In genomic region chr19:2144190-2144589, GRCh38 we compare ENCODE assay signal across 29 cellular contexts.
"Had no signal": no experiment of that assay in that cellular context is flagged by ENCODE, and none has a peak within 500 bp of the region (broad histone marks: within the 10 kb centered on the region; RNA-seq: fewer than 3 reads in every experiment).

No MANE protein-coding gene starts in this region.

- H3K36me3 ChIP-seq: right atrium auricular region had no signal

- ATAC-seq: activated CD4-positive, CD25-positive, alpha-beta regulatory T cell treated with anti-CD3 and anti-CD28 coated beads, Interleukin-2, amount 50 U/mL, for 24 hours had no signal

- H3K27ac Mint-ChIP-seq: activated naive CD4-positive, alpha-beta T cell treated with anti-CD3 and anti-CD28 coated beads, Interleukin-2, amount 10 ng/mL, durations not matched to agents 7 days and 5 days; activated T-helper 1 cell treated with anti-CD3 and anti-CD28 coated beads, Interleukin-12 subunit alpha, Interleukin-12 subunit beta, Interleukin-2, Interleukin-4 antibody, amounts not matched to agents 30 ng/mL and 10 ng/mL and 1 ng/mL, durations not matched to agents 14 hours and 24 hours and 36 hours; nephron had no signal

- DNase-seq: activated CD4-positive, alpha-beta T cell treated with anti-CD3 and anti-CD28 coated beads for 48 hours; activated CD4-positive, alpha-beta T cell treated with anti-CD3 and anti-CD28 coated beads, Interleukin-2, amount 50 U/mL, for 48 hours; activated CD8-positive, alpha-beta memory T cell treated with anti-CD3 and anti-CD28 coated beads, Interleukin-2, amount 50 U/mL, for 4 hours; activated gamma-delta T cell; activated naive CD4-positive, alpha-beta T cell treated with anti-CD3 and anti-CD28 coated beads, Interleukin-2, amount 10 ng/mL, durations not matched to agents 7 days and 5 days; activated T-cell treated with anti-CD3 and anti-CD28 coated beads, Interleukin-2, amount 50 U/mL, for 1 hour; amniotic stem cell; caudate nucleus; esophagus squamous epithelium; left ventricle myocardium inferior; mesendoderm; stimulated activated CD4-positive, alpha-beta T cell treated with anti-CD3 and anti-CD28 coated beads, Interleukin-15, amount 100 ng/mL, for 24 hours; stimulated activated CD4-positive, alpha-beta T cell treated with anti-CD3 and anti-CD28 coated beads, Interleukin-2, amount 100 ng/mL, for 24 hours; stimulated activated naive CD4-positive, alpha-beta T cell; T-helper 9 cell had no signal

- H3K9me3 ChIP-seq: esophagus squamous epithelium, left ventricle myocardium inferior, right atrium auricular region, tibial nerve had no signal

- H3K27me3 Mint-ChIP-seq: activated naive CD4-positive, alpha-beta T cell treated with anti-CD3 and anti-CD28 coated beads, Interleukin-2, amount 10 ng/mL, durations not matched to agents 7 days and 5 days had no signal

- H3K27me3 ChIP-seq: esophagus squamous epithelium, right atrium auricular region, tibial nerve had no signal

- H3K27ac ChIP-seq: epithelial cell of prostate, esophagus squamous epithelium, left ventricle myocardium inferior, parathyroid adenoma, right atrium auricular region, VCaP had no signal

- H2AFZ ChIP-seq: parathyroid adenoma had no signal

- FAIRE-seq: endometrium, frontal cortex, islet of Langerhans, TTC549, urothelium cell line had no signal

- H3K9me3 Mint-ChIP-seq: activated naive CD4-positive, alpha-beta T cell treated with anti-CD3 and anti-CD28 coated beads, Interleukin-2, amount 10 ng/mL, durations not matched to agents 7 days and 5 days; activated T-helper 1 cell treated with anti-CD3 and anti-CD28 coated beads, Interleukin-12 subunit alpha, Interleukin-12 subunit beta, Interleukin-2, Interleukin-4 antibody, amounts not matched to agents 30 ng/mL and 10 ng/mL and 1 ng/mL, durations not matched to agents 14 hours and 24 hours and 36 hours; nephron had no signal

- H3K4me3 Mint-ChIP-seq: activated naive CD4-positive, alpha-beta T cell treated with anti-CD3 and anti-CD28 coated beads, Interleukin-2, amount 10 ng/mL, durations not matched to agents 7 days and 5 days; activated T-helper 1 cell treated with anti-CD3 and anti-CD28 coated beads, Interleukin-12 subunit alpha, Interleukin-12 subunit beta, Interleukin-2, Interleukin-4 antibody, amounts not matched to agents 30 ng/mL and 10 ng/mL and 1 ng/mL, durations not matched to agents 14 hours and 24 hours and 36 hours had no signal

- H3K4me3 ChIP-seq: esophagus squamous epithelium, left ventricle myocardium inferior, lung, right atrium auricular region, tibial nerve had no signal

- H3K9ac ChIP-seq: parathyroid adenoma had no signal
